ENCODE assay signal across 8 cellular contexts in the genomic region with DNA sequence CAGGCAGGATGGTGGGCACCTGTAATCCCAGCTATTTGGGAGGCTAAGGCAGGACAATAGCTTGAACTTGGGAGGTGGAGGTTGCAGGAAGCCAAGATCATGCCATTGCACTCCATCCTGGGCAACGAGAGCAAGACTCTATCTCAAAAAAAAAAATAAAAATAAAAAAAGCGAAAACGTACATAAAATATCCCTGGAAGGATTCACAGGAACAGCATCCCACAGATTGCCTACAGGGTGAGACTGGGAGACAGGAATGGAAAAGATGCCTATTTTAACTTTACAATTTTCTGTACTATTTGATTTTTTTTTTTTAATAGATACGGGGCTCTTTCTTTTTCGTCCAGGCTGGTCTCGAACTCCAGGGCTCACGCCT. TPM values are rescaled to one million over a fixed set of nuclear protein-coding genes. Genes with fewer than 3 reads are reported as not detected.
A peak's percentile ranks its signal among the peaks of the same experiment; 100 is the strongest.
DNase-seq lines count a peak whose midpoint lies in the region; ATAC-seq and TF ChIP-seq lines count a peak whose summit lies in the region.

No MANE protein-coding gene starts in this region.

- H3K27ac Mint-ChIP-seq in IgD-negative memory B cell, result peak overlapping the region; percentile 83 to 98 (median 88)
- H3K27ac Mint-ChIP-seq in naive thymus-derived CD8-positive, alpha-beta T cell, result peak overlapping the region; percentile 61 to 96 (median 93)

- CTCF ChIA-PET in AG04449 (lab: Yijun Ruan, JAX), result interaction anchor here (1.2 kb wide), 1 partner anchor 69 kb away, joined by 3 read pairs; no protein-coding TSS in a partner anchor

- H3K4me1 Mint-ChIP-seq in IgD-negative memory B cell, result peaks cover 7 to 14% (median 12%) of the 10 kb centered on the region in 3 donors
- peaks cover 12 to 27% (median 21%) of the 10 kb centered on the region in 4 donors for H3K4me1 Mint-ChIP-seq in naive thymus-derived CD8-positive, alpha-beta T cell

- H3K27me3 Mint-ChIP-seq in IgD-negative memory B cell, result peaks cover 5% of the 10 kb centered on the region
- H3K27me3 Mint-ChIP-seq in naive thymus-derived CD8-positive, alpha-beta T cell, result peaks cover 1 to 22% (median 9%) of the 10 kb centered on the region in 5 donors

- H3K4me3 Mint-ChIP-seq in IgD-negative memory B cell, result peak overlapping the region; percentile 84 to 97 (median 97)
- peak overlapping the region; percentile 82 to 99 (median 90) for H3K4me3 Mint-ChIP-seq in naive thymus-derived CD8-positive, alpha-beta T cell

- H3K36me3 Mint-ChIP-seq in IgD-negative memory B cell, result no peaks in the 10 kb centered on the region
- peaks cover 0 to 5% (median 0%) of the 10 kb centered on the region in 3 donors for H3K36me3 Mint-ChIP-seq in naive thymus-derived CD8-positive, alpha-beta T cell

- POLR2A ChIA-PET in AG04449 (lab: Yijun Ruan, JAX), result no interaction called here
- POLR2A ChIA-PET in naive thymus-derived CD8-positive, alpha-beta T cell (lab: Charles Lee), result no interaction called here

- H3K9me3 Mint-ChIP-seq in IgD-negative memory B cell, result no peaks in the 10 kb centered on the region
- no peaks in the 10 kb centered on the region for H3K9me3 Mint-ChIP-seq in naive thymus-derived CD8-positive, alpha-beta T cell

- ATAC-seq in naive thymus-derived CD8-positive, alpha-beta T cell, result no peak
- no peak for ATAC-seq in HG02642 (IDR thresholded peaks at IDR 0.05; ENCODE audit: poor library complexity, unreplicated experiment)
- ATAC-seq in HG02973 (IDR thresholded peaks at IDR 0.05; ENCODE audit: unreplicated experiment), result no peak

- H3K4me3 ChIP-seq in AG04449 (ENCODE audit: low read depth, low read length), result peak overlapping the region; percentile 72
- H3K4me3 ChIP-seq in choroid plexus epithelial cell (ENCODE audit: low read depth, low read length), result peak overlapping the region; percentile 78

- no peak for TF ChIP-seq CTCF in AG04449 (IDR thresholded peaks at IDR 0.05; ENCODE audit: insufficient read depth, low read length, missing control alignments)
- TF ChIP-seq CTCF in choroid plexus epithelial cell (conservative IDR thresholded peaks at IDR 0.05; ENCODE audit: low read depth, low read length), result no peak

- DNase-seq in AG04449 (ENCODE audit: low read depth, low spot score) (no peak), choroid plexus epithelial cell (ENCODE audit: low read depth) (no peak), NCI-H146 treated with DMSO at 0.1 percent for 48 hours (lab: John Stamatoyannopoulos, UW; ENCODE audit: unreplicated experiment) (no peak), NCI-H774 (lab: John Stamatoyannopoulos, UW) (no peak)
- DNase-seq in naive thymus-derived CD8-positive, alpha-beta T cell, result no peak

RNA-seq across cellular contexts. Expression of a gene that starts 0.6 kb away (rescaled TPM):
- polyA plus RNA-seq in IgD-negative memory B cell, result 2.3 TPM
- 10 to 100 TPM; 19.6 to 22.6 TPM for total RNA-seq in naive thymus-derived CD8-positive, alpha-beta T cell
- polyA plus RNA-seq in naive thymus-derived CD8-positive, alpha-beta T cell, result 1 to 10 TPM; 5.5 to 5.8 (median 5.7) TPM
